In genomic region chr10:10716972-10717371, GRCh38 we compare ENCODE assay signal across 22 cellular contexts.
DNase-seq lines count a peak whose midpoint lies in the region; ATAC-seq, FAIRE-seq and TF ChIP-seq lines count a peak whose summit lies in the region.
"Had no signal": no experiment of that assay in that cellular context is flagged by ENCODE, and none has a peak within 500 bp of the region (broad histone marks: within the 10 kb centered on the region; RNA-seq: fewer than 3 reads in every experiment).

No MANE protein-coding gene starts in this region.

- no peak overlapping the region for H3K4me3 ChIP-seq in mucosa of descending colon
- H3K4me3 ChIP-seq: A549; BLaER1 treated with 17β-estradiol and CSF1 and Interleukin-3, amounts not matched to agents 10 nM and 100 nM; GM12878 had no signal

- TF ChIP-seq CTCF in mucosa of descending colon (IDR thresholded peaks at IDR 0.05): no peak

- H3K36me3 ChIP-seq in mucosa of descending colon (ENCODE audit: low read depth): no peaks in the 10 kb centered on the region
- H3K36me3 ChIP-seq: BLaER1 treated with 17β-estradiol and CSF1 and Interleukin-3, amounts not matched to agents 10 nM and 100 nM had no signal

- peak; percentile 23 for DNase-seq in NCI-H748 (lab: John Stamatoyannopoulos, UW; ENCODE audit: unreplicated experiment)
- no peak for DNase-seq in NCI-H748 treated with DMSO at 0.1 percent for 48 hours (lab: John Stamatoyannopoulos, UW)
- no peak for DNase-seq in mucosa of descending colon
- no peak for DNase-seq in NCI-H526 (lab: John Stamatoyannopoulos, UW)
- no peak for DNase-seq in left lobe of liver (ENCODE audit: low spot score)
- DNase-seq: AML-193; CD4-positive, alpha-beta memory T cell; CD4-positive, CD25-positive, alpha-beta regulatory T cell; CD8-positive, alpha-beta memory T cell; COR-L47; DMS 273 treated with DMSO at 0.1 percent for 48 hours; DMS153; DMS53; DMS79; DND-41; EL; GDM1 had no signal

- no peaks in the 10 kb centered on the region for H3K4me1 ChIP-seq in mucosa of descending colon (ENCODE audit: low read depth)
- H3K4me1 ChIP-seq: A549; BLaER1 treated with 17β-estradiol and CSF1 and Interleukin-3, amounts not matched to agents 10 nM and 100 nM had no signal

- FAIRE-seq in colon (lab: Jason Lieb, UNC): peak; percentile 51
- FAIRE-seq: A549, GM12878, GM18507 had no signal

- no peaks in the 10 kb centered on the region for H3K9me3 ChIP-seq in mucosa of descending colon
- H3K9me3 ChIP-seq: BLaER1 treated with 17β-estradiol and CSF1 and Interleukin-3, amounts not matched to agents 10 nM and 100 nM had no signal

- intact Hi-C loops in mucosa of descending colon (cut with DNase I, micrococcal nuclease): no loop called here

- peak; percentile 82 for ATAC-seq in mucosa of descending colon
- ATAC-seq in left lobe of liver: no peak
- ATAC-seq: A549, GM12878 had no signal
